In the genomic region with DNA sequence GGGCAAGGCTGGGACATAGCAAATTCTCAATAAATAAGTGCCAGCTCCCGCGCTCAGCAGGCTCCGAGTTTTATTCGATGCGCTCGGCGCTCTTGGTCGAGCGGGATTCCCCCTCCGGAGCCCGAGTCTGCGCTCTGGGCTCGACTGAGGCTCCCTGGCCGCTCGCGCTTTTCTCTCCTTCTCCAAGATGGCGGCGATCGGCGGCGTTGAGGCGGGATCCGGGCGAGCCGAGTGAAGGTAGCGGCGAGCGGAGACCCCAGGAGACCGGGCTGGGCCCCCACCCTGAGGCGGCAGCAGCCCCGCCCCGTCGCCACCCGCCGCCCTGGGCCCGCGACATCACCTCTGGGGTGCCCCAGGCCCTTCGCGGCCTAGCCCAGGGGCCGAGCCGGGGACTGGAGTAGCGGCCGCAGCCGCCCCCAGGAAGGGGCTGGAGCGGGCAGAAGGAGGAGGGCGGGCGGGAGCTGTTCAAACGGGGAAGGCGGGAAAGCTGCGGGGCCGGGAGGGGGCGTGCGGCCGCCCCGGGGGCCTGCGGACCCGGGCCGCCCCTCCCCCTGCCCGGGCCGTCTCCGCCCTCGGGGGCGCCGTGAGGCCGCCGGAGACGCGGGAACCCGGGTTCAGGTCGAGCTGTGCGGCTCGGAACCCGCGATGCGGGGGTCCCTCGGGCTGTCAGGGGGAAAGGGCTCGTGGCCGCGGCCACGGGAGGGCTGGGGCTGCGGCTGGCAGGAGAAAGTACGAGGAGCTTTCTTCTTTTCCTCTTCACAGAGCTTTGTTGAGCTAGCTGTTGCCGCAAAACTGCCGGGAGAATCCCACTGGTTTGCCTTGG, we compare ENCODE assay signal across 8 cellular contexts. TPM values are rescaled to one million over a fixed set of nuclear protein-coding genes. Genes with fewer than 3 reads are reported as not detected.
A peak's percentile ranks its signal among the peaks of the same experiment; 100 is the strongest.
DNase-seq lines count a peak whose midpoint lies in the region; ATAC-seq, FAIRE-seq and TF ChIP-seq lines count a peak whose summit lies in the region.

A gene with protein sequence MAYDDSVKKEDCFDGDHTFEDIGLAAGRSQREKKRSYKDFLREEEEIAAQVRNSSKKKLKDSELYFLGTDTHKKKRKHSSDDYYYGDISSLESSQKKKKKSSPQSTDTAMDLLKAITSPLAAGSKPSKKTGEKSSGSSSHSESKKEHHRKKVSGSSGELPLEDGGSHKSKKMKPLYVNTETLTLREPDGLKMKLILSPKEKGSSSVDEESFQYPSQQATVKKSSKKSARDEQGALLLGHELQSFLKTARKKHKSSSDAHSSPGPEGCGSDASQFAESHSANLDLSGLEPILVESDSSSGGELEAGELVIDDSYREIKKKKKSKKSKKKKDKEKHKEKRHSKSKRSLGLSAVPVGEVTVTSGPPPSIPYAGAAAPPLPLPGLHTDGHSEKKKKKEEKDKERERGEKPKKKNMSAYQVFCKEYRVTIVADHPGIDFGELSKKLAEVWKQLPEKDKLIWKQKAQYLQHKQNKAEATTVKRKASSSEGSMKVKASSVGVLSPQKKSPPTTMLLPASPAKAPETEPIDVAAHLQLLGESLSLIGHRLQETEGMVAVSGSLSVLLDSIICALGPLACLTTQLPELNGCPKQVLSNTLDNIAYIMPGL (plus strand): TSS at position 173 of the 823 bp plus-strand sequence. CDS start 4,898 bp downstream, outside the sequence.

- peaks cover 0 to 7% of the 10 kb centered on the region in 2 donors for H3K4me1 ChIP-seq in small intestine (ENCODE audit: control insufficient read depth in 2 of 2, insufficient read depth in 1 of 2, low read depth in 1 of 2, low read length in 1 of 2)

- POLR2A ChIA-PET in AG04450 (lab: Yijun Ruan, JAX) (interaction anchor here (1.6 kb wide), 1 partner anchor 42 kb away, joined by 9 read pairs; a partner anchor contains a TSS), WTC11 (lab: Charles Lee) (interaction anchor here (0.5 kb wide), 1 partner anchor 772 kb away, joined by 13 read pairs; no protein-coding TSS in a partner anchor)

- ATAC-seq in GM18867 (IDR thresholded peaks at IDR 0.05; ENCODE audit: unreplicated experiment) (peak; percentile 90), HG03097 (IDR thresholded peaks at IDR 0.05; ENCODE audit: low FRiP score, unreplicated experiment) (peak; percentile 83), WTC11 (peak; percentile 77)

- H3K9me3 ChIP-seq in AG04450 (ENCODE audit: control insufficient read depth, insufficient read depth, low read length) = no peaks in the 10 kb centered on the region
- no peaks in the 10 kb centered on the region for H3K9me3 ChIP-seq in small intestine (ENCODE audit: control insufficient read depth, low read depth)

- no peaks in the 10 kb centered on the region for H3K27me3 ChIP-seq in AG04450 (ENCODE audit: control insufficient read depth, insufficient read depth, low read length)
- H3K27me3 ChIP-seq in bronchial epithelial cell (ENCODE audit: control insufficient read depth, insufficient read depth, low read length) = no peaks in the 10 kb centered on the region
- H3K27me3 ChIP-seq in small intestine (ENCODE audit: control insufficient read depth in 2 of 2, insufficient read depth in 2 of 2, low read length in 2 of 2) = no peaks in the 10 kb centered on the region

- H3K4me1 Mint-ChIP-seq in WTC11 = peaks cover 26% of the 10 kb centered on the region

- WGBS in small intestine, 3 donors = 0 to 1% (median 0%) methylated on average over 47 to 84 of the region's 84 CpGs

- peak within 1 kb of the TSS; percentile 78 for H3K4me3 ChIP-seq in AG04450 (ENCODE audit: low read depth, low read length)
- H3K4me3 ChIP-seq in bronchial epithelial cell (ENCODE audit: low read depth, low read length) = peak within 1 kb of the TSS; percentile 84
- peak within 1 kb of the TSS; percentile 85 to 95 for H3K4me3 ChIP-seq in small intestine (ENCODE audit: low read depth in 1 of 2, low read length in 2 of 2)

- CTCF ChIA-PET in AG04450 (lab: Charles Lee) = interaction anchor here (0.9 to 1.7 kb wide), 2 partner anchors 11 to 26 kb away, joined by 3 to 4 read pairs; no protein-coding TSS in a partner anchor
- CTCF ChIA-PET in WTC11 (lab: Charles Lee) = interaction anchor here (0.6 to 2.9 kb wide), 5 partner anchors 26 to 173 kb away, joined by 3 to 18 read pairs (median 4); a partner anchor contains a TSS

- H3K27me3 Mint-ChIP-seq in WTC11 (ENCODE audit: low read depth) = 0 out of 2 replicates have a peak, but pooled peaks cover 2% of the 10 kb centered on the region

- FAIRE-seq in bronchial epithelial cell (lab: Jason Lieb, UNC) (no peak), small intestine (lab: Jason Lieb, UNC) (no peak)

- peak within 1 kb of the TSS; percentile 90 for H3K4me3 Mint-ChIP-seq in WTC11

- no peaks in the 10 kb centered on the region for H3K9me3 Mint-ChIP-seq in WTC11

- peaks cover 5% of the 10 kb centered on the region for H3K36me3 ChIP-seq in bronchial epithelial cell (ENCODE audit: control insufficient read depth, insufficient read depth, low read length)
- no peaks in the 10 kb centered on the region for H3K36me3 ChIP-seq in small intestine (ENCODE audit: control insufficient read depth in 2 of 2, insufficient read depth in 2 of 2, low read length in 2 of 2)

- H3K27ac ChIP-seq in AG04450 (ENCODE audit: low read depth, low read length) (peak within 1 kb of the TSS; percentile 47), small intestine (ENCODE audit: low read depth in 1 of 2, low read length in 1 of 2) (peak within 1 kb of the TSS; percentile 82 to 91)

- H3K36me3 Mint-ChIP-seq in WTC11 = peaks cover 6% of the 10 kb centered on the region

- peak within 1 kb of the TSS; percentile 96 for H3K27ac Mint-ChIP-seq in WTC11

- DNase-seq in AG04450 (ENCODE audit: low read depth, low spot score) (peak; percentile 73), NCI-H2227 (lab: John Stamatoyannopoulos, UW; ENCODE audit: unreplicated experiment) (peak; percentile 90), WTC11 (ENCODE audit: low spot score) (peak; percentile 85), bronchial epithelial cell (ENCODE audit: low read depth) (peak; percentile 66), iPS-NIHi7 (ENCODE audit: extremely low spot score) (peak; percentile 97), small intestine (peak; percentile 88)

- TF ChIP-seq CTCF in AG04450 (IDR thresholded peaks at IDR 0.05; ENCODE audit: low read depth, low read length) = no peak
- no peak for TF ChIP-seq CTCF in WTC11 (IDR thresholded peaks at IDR 0.05)
- TF ChIP-seq CTCF in bronchial epithelial cell (IDR thresholded peaks at IDR 0.05; ENCODE audit: insufficient read depth, low read length, severe bottlenecking) = no peak

TF ChIP-seq in WTC11, 78 proteins besides CTCF, POLR2A, EP300 and RAD21 (continues in another document):
- no peak for TF ChIP-seq SMAD3 (CRISPR knock-in tag; IDR thresholded peaks at IDR 0.05; ENCODE audit: borderline replicate concordance)
- TF ChIP-seq, protein P1, sequence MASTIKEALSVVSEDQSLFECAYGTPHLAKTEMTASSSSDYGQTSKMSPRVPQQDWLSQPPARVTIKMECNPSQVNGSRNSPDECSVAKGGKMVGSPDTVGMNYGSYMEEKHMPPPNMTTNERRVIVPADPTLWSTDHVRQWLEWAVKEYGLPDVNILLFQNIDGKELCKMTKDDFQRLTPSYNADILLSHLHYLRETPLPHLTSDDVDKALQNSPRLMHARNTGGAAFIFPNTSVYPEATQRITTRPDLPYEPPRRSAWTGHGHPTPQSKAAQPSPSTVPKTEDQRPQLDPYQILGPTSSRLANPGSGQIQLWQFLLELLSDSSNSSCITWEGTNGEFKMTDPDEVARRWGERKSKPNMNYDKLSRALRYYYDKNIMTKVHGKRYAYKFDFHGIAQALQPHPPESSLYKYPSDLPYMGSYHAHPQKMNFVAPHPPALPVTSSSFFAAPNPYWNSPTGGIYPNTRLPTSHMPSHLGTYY (CRISPR knock-in tag; IDR thresholded peaks at IDR 0.05) = no peak
- no peak for TF ChIP-seq ZNF121 (CRISPR knock-in tag; IDR thresholded peaks at IDR 0.05)
- no peak for TF ChIP-seq OVOL2 (CRISPR knock-in tag; IDR thresholded peaks at IDR 0.05; ENCODE audit: borderline replicate concordance)
- TF ChIP-seq, protein P2, sequence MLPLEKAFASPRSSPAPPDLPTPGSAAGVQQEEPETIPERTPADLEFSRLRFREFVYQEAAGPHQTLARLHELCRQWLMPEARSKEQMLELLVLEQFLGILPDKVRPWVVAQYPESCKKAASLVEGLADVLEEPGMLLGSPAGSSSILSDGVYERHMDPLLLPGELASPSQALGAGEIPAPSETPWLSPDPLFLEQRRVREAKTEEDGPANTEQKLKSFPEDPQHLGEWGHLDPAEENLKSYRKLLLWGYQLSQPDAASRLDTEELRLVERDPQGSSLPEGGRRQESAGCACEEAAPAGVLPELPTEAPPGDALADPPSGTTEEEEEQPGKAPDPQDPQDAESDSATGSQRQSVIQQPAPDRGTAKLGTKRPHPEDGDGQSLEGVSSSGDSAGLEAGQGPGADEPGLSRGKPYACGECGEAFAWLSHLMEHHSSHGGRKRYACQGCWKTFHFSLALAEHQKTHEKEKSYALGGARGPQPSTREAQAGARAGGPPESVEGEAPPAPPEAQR (CRISPR knock-in tag; IDR thresholded peaks at IDR 0.05) = no peak
- TF ChIP-seq, protein P3, sequence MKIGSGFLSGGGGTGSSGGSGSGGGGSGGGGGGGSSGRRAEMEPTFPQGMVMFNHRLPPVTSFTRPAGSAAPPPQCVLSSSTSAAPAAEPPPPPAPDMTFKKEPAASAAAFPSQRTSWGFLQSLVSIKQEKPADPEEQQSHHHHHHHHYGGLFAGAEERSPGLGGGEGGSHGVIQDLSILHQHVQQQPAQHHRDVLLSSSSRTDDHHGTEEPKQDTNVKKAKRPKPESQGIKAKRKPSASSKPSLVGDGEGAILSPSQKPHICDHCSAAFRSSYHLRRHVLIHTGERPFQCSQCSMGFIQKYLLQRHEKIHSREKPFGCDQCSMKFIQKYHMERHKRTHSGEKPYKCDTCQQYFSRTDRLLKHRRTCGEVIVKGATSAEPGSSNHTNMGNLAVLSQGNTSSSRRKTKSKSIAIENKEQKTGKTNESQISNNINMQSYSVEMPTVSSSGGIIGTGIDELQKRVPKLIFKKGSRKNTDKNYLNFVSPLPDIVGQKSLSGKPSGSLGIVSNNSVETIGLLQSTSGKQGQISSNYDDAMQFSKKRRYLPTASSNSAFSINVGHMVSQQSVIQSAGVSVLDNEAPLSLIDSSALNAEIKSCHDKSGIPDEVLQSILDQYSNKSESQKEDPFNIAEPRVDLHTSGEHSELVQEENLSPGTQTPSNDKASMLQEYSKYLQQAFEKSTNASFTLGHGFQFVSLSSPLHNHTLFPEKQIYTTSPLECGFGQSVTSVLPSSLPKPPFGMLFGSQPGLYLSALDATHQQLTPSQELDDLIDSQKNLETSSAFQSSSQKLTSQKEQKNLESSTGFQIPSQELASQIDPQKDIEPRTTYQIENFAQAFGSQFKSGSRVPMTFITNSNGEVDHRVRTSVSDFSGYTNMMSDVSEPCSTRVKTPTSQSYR (CRISPR knock-in tag; IDR thresholded peaks at IDR 0.05) = peak; percentile 20; the same call in 1 of the 2 replicates
- peak; percentile 94 for TF ChIP-seq ELF4 (CRISPR knock-in tag; IDR thresholded peaks at IDR 0.05; ENCODE audit: low read depth)

RNA-seq across cellular contexts. Expression of the gene that starts here (rescaled TPM):
- polyA plus RNA-seq in AG04450 (2011; rRNA removed) (22.1 and 30.4 TPM in 2 replicates), small intestine (10 to 100 TPM in 1 of 3 donors, 1 to 10 TPM in 2; 7.0 to 10.7 (median 7.2) TPM)
- 28.6 and 38.3 TPM in 2 replicates for polyA minus RNA-seq in AG04450 (2011; rRNA and poly(A)+ RNA removed)
- total RNA-seq in WTC11 (2021) (34.6 to 42.1 TPM (median 36.8 TPM) in 3 replicates), bronchial epithelial cell (11.6 and 12.8 TPM in 2 replicates)

Comparison
In these comparisons a context has a peak if more than half of its experiments do, and no peak if none do; other contexts are left out.
1. Peak in every context shown above with its lines: DNase-seq, ATAC-seq, H3K4me3 ChIP-seq and H3K27ac ChIP-seq.